1 cellular context compared by ENCODE assay signal in the genomic region with DNA sequence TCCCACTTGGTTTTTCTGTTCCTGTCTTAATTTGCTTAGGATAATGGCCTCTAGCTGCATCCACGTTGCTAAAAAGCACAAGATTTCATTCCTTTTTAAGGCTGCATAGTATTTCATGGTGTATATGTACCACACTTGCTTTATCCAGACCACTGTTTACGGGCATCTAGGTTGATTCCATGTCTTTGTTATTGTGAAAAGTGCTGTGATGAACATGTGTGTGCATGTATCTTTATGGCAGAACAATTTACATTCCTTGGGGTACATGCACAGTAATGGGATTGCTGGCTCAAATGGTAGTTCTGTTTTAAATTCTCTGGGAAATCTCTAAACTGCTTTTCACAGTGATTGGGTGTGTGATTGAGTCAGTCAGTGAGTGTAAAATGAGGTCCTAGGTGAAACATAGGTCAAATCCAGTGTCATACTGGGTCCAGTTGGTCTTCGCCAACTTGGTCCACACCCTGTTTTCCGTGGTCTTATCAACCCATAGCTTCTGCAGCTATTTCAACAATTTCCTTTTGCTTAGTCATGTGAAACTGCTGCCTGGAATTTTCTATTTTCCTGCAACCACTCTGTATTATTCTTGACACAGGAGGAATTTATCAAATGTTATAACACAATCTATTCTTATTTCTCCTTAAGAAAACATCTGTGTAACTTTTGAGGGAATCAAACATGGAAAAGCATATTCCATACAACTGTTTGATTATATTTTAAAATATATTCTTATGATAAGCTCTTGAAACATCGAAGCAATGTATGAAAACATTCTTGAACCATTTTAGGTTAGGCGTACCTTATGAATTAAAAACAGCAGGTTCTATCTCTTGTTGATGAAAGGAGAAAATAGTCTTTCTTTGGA.
TF ChIP-seq lines count a peak whose summit lies in the region.

No MANE protein-coding gene starts in this region.

TF ChIP-seq in K562, 482 proteins besides CTCF, POLR2A, EP300 and RAD21 (continued from another document and continues in another):
- TF ChIP-seq CREB3L1 (IDR thresholded peaks at IDR 0.05; ENCODE audit: borderline replicate concordance, low read depth) (no peak), IFI16 (CRISPR knock-in tag; IDR thresholded peaks at IDR 0.05) (no peak), NR2F6 (CRISPR knock-in tag; IDR thresholded peaks at IDR 0.05) (no peak), EHMT2 (IDR thresholded peaks at IDR 0.05) (no peak; the same call in none of the 2 replicates), SMAD4 (CRISPR knock-in tag; conservative IDR thresholded peaks at IDR 0.05) (peak; percentile 80), ELF1 (tag; IDR thresholded peaks at IDR 0.05) (no peak), NCOA6 (IDR thresholded peaks at IDR 0.05) (no peak), MYC (IDR thresholded peaks at IDR 0.05; ENCODE audit: low read depth, low read length) (peak; percentile 64), MYC (CRISPR knock-in tag; IDR thresholded peaks at IDR 0.05; ENCODE audit: borderline replicate concordance, low read depth) (no peak), IRF1 (CRISPR knock-in tag; IDR thresholded peaks at IDR 0.05; ENCODE audit: borderline replicate concordance) (no peak), ZNF830 (CRISPR knock-in tag; IDR thresholded peaks at IDR 0.05) (no peak), ZNF668 (CRISPR knock-in tag; IDR thresholded peaks at IDR 0.05) (no peak), NCOA2 (IDR thresholded peaks at IDR 0.05; ENCODE audit: partially characterized antibody in 2 of 2) (peak in 1 of 2 experiments; percentile 48), CTCFL (IDR thresholded peaks at IDR 0.05; ENCODE audit: borderline replicate concordance, insufficient read depth, low read depth, low read length, poor library complexity, severe bottlenecking) (no peak), ZNF311 (CRISPR knock-in tag; IDR thresholded peaks at IDR 0.05) (no peak), U2AF1 (optimal IDR thresholded peaks at IDR 0.05; ENCODE audit: low read depth, low read length) (no peak), MAFF (IDR thresholded peaks at IDR 0.05; ENCODE audit: low read length) (peak; percentile 95), SRSF7 (optimal IDR thresholded peaks at IDR 0.05; ENCODE audit: low read depth, low read length) (no peak), BACH1 (tag; IDR thresholded peaks at IDR 0.05) (peak; percentile 82), ZNF217 (CRISPR knock-in tag; IDR thresholded peaks at IDR 0.05) (no peak), TCF3 (CRISPR knock-in tag; IDR thresholded peaks at IDR 0.05) (peak; percentile 91), XRCC3 (IDR thresholded peaks at IDR 0.05) (no peak), TRIM24 (IDR thresholded peaks at IDR 0.05) (peak; percentile 78 to 88; a peak in 3 of 4 replicates), ZNF253 (CRISPR knock-in tag; conservative IDR thresholded peaks at IDR 0.05) (no peak), NFXL1 (CRISPR knock-in tag; IDR thresholded peaks at IDR 0.05) (no peak), CBX8 (IDR thresholded peaks at IDR 0.05; ENCODE audit: borderline replicate concordance, extremely low read depth, low read depth, low read length, poor library complexity, severe bottlenecking) (no peak), ZBED1 (IDR thresholded peaks at IDR 0.05) (no peak), PHTF2 (CRISPR knock-in tag; IDR thresholded peaks at IDR 0.05) (no peak), KAT7 (CRISPR knock-in tag; IDR thresholded peaks at IDR 0.05; ENCODE audit: borderline replicate concordance) (no peak), CBX1 (IDR thresholded peaks at IDR 0.05; ENCODE audit: low read depth) (no peak), PHF20 (IDR thresholded peaks at IDR 0.05; ENCODE audit: partially characterized antibody) (no peak), SNIP1 (IDR thresholded peaks at IDR 0.05; ENCODE audit: low read depth) (no peak), SMARCA4 (IDR thresholded peaks at IDR 0.05) (peak; percentile 93)
- TF ChIP-seq, protein P1, sequence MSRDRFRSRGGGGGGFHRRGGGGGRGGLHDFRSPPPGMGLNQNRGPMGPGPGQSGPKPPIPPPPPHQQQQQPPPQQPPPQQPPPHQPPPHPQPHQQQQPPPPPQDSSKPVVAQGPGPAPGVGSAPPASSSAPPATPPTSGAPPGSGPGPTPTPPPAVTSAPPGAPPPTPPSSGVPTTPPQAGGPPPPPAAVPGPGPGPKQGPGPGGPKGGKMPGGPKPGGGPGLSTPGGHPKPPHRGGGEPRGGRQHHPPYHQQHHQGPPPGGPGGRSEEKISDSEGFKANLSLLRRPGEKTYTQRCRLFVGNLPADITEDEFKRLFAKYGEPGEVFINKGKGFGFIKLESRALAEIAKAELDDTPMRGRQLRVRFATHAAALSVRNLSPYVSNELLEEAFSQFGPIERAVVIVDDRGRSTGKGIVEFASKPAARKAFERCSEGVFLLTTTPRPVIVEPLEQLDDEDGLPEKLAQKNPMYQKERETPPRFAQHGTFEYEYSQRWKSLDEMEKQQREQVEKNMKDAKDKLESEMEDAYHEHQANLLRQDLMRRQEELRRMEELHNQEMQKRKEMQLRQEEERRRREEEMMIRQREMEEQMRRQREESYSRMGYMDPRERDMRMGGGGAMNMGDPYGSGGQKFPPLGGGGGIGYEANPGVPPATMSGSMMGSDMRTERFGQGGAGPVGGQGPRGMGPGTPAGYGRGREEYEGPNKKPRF (IDR thresholded peaks at IDR 0.05; ENCODE audit: low read depth, low read length), result no peak
- TF ChIP-seq, protein P2, sequence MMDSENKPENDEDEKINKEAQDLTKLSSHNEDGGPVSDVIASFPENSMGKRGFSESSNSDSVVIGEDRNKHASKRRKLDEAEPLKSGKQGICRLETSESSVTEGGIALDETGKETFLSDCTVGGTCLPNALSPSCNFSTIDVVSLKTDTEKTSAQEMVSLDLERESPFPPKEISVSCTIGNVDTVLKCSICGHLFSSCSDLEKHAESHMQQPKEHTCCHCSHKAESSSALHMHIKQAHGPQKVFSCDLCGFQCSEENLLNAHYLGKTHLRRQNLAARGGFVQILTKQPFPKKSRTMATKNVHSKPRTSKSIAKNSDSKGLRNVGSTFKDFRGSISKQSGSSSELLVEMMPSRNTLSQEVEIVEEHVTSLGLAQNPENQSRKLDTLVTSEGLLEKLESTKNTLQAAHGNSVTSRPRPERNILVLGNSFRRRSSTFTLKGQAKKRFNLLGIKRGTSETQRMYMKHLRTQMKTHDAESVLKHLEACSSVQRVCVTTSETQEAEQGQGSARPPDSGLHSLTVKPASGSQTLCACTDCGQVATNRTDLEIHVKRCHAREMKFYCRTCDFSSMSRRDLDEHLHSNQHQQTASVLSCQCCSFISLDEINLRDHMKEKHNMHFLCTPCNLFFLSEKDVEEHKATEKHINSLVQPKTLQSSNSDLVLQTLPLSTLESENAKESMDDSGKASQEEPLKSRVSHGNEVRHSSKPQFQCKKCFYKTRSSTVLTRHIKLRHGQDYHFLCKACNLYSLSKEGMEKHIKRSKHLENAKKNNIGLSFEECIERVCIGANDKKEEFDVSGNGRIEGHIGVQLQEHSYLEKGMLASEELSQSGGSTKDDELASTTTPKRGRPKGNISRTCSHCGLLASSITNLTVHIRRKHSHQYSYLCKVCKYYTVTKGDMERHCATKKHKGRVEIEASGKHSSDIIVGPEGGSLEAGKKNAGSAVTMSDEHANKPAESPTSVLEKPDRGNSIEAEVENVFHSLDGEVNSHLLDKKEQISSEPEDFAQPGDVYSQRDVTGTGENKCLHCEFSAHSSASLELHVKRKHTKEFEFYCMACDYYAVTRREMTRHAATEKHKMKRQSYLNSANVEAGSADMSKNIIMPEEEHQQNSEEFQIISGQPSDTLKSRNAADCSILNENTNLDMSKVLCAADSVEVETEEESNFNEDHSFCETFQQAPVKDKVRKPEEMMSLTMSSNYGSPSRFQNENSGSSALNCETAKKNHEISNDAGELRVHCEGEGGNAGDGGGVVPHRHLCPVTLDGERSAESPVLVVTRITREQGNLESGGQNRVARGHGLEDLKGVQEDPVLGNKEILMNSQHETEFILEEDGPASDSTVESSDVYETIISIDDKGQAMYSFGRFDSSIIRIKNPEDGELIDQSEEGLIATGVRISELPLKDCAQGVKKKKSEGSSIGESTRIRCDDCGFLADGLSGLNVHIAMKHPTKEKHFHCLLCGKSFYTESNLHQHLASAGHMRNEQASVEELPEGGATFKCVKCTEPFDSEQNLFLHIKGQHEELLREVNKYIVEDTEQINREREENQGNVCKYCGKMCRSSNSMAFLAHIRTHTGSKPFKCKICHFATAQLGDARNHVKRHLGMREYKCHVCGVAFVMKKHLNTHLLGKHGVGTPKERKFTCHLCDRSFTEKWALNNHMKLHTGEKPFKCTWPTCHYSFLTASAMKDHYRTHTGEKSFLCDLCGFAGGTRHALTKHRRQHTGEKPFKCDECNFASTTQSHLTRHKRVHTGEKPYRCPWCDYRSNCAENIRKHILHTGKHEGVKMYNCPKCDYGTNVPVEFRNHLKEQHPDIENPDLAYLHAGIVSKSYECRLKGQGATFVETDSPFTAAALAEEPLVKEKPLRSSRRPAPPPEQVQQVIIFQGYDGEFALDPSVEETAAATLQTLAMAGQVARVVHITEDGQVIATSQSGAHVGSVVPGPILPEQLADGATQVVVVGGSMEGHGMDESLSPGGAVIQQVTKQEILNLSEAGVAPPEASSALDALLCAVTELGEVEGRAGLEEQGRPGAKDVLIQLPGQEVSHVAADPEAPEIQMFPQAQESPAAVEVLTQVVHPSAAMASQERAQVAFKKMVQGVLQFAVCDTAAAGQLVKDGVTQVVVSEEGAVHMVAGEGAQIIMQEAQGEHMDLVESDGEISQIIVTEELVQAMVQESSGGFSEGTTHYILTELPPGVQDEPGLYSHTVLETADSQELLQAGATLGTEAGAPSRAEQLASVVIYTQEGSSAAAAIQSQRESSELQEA (IDR thresholded peaks at IDR 0.05; ENCODE audit: low read depth), result no peak
- TF ChIP-seq, protein P3, sequence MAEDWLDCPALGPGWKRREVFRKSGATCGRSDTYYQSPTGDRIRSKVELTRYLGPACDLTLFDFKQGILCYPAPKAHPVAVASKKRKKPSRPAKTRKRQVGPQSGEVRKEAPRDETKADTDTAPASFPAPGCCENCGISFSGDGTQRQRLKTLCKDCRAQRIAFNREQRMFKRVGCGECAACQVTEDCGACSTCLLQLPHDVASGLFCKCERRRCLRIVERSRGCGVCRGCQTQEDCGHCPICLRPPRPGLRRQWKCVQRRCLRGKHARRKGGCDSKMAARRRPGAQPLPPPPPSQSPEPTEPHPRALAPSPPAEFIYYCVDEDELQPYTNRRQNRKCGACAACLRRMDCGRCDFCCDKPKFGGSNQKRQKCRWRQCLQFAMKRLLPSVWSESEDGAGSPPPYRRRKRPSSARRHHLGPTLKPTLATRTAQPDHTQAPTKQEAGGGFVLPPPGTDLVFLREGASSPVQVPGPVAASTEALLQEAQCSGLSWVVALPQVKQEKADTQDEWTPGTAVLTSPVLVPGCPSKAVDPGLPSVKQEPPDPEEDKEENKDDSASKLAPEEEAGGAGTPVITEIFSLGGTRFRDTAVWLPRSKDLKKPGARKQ (CRISPR knock-in tag; IDR thresholded peaks at IDR 0.05), result no peak
- TF ChIP-seq, protein P4, sequence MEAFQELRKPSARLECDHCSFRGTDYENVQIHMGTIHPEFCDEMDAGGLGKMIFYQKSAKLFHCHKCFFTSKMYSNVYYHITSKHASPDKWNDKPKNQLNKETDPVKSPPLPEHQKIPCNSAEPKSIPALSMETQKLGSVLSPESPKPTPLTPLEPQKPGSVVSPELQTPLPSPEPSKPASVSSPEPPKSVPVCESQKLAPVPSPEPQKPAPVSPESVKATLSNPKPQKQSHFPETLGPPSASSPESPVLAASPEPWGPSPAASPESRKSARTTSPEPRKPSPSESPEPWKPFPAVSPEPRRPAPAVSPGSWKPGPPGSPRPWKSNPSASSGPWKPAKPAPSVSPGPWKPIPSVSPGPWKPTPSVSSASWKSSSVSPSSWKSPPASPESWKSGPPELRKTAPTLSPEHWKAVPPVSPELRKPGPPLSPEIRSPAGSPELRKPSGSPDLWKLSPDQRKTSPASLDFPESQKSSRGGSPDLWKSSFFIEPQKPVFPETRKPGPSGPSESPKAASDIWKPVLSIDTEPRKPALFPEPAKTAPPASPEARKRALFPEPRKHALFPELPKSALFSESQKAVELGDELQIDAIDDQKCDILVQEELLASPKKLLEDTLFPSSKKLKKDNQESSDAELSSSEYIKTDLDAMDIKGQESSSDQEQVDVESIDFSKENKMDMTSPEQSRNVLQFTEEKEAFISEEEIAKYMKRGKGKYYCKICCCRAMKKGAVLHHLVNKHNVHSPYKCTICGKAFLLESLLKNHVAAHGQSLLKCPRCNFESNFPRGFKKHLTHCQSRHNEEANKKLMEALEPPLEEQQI (IDR thresholded peaks at IDR 0.05), result peak; percentile 42; the same call in 1 of the 2 replicates
- TF ChIP-seq, protein P5, sequence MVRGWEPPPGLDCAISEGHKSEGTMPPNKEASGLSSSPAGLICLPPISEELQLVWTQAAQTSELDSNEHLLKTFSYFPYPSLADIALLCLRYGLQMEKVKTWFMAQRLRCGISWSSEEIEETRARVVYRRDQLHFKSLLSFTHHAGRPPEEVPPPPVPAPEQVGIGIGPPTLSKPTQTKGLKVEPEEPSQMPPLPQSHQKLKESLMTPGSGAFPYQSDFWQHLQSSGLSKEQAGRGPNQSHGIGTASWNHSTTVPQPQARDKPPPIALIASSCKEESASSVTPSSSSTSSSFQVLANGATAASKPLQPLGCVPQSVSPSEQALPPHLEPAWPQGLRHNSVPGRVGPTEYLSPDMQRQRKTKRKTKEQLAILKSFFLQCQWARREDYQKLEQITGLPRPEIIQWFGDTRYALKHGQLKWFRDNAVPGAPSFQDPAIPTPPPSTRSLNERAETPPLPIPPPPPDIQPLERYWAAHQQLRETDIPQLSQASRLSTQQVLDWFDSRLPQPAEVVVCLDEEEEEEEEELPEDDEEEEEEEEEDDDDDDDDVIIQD (CRISPR knock-in tag; IDR thresholded peaks at IDR 0.05), result no peak
